ENCODE assay signal across 21 cellular contexts in the genomic region with DNA sequence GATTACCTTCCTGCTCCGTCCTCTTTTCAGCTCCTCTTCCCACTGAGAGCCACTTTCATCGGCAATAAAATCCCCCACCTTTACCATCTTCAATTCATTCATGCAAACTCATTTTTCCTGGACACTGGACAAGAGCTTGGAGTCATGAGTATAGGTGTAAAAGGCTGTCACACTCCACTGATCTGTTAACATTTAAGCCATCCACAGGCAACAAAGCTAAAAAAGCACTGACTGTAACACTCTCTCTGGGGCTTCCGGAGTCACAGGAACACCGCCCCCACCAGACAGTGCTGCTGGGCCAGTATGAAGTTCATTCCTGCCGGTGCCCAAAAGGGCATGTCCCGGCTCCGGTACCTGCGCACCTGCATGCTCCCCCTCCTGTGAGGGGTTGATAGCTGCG. TPM values are rescaled to one million over a fixed set of nuclear protein-coding genes. Genes with fewer than 3 reads are reported as not detected.
A peak's percentile ranks its signal among the peaks of the same experiment; 100 is the strongest.
DNase-seq lines count a peak whose midpoint lies in the region; ATAC-seq, FAIRE-seq and TF ChIP-seq lines count a peak whose summit lies in the region.
"Had no signal": no experiment of that assay in that cellular context is flagged by ENCODE, and none has a peak within 500 bp of the region (broad histone marks: within the 10 kb centered on the region; RNA-seq: fewer than 3 reads in every experiment).

No MANE protein-coding gene starts in this region.

- H3K4me1 ChIP-seq in kidney (ENCODE audit: control insufficient read depth in 1 of 2, insufficient read depth in 1 of 2, low read depth in 1 of 2, low read length in 2 of 2) (no peaks in the 10 kb centered on the region), mesenchymal stem cell (ENCODE audit: control insufficient read depth, insufficient read depth, low read depth, low read length) (no peaks in the 10 kb centered on the region), small intestine (ENCODE audit: control insufficient read depth in 2 of 2, insufficient read depth in 1 of 2, low read depth in 1 of 2, low read length in 1 of 2) (no peaks in the 10 kb centered on the region)
- H3K4me1 ChIP-seq: BLaER1, Caco-2 had no signal

- H3K27ac ChIP-seq in kidney (ENCODE audit: low read depth in 2 of 2, low read length in 2 of 2) (no peak overlapping the region), mesenchymal stem cell (ENCODE audit: low read length, poor library complexity, severe bottlenecking) (peak overlapping the region; percentile 84), small intestine (ENCODE audit: low read depth in 1 of 2, low read length in 1 of 2) (no peak overlapping the region)
- H3K27ac ChIP-seq: 22Rv1, BLaER1 had no signal

- H3K27me3 ChIP-seq in mesenchymal stem cell (ENCODE audit: control insufficient read depth in 1 of 2, insufficient read depth in 1 of 2, low read length in 2 of 2): no peaks in the 10 kb centered on the region
- H3K27me3 ChIP-seq in small intestine (ENCODE audit: control insufficient read depth in 2 of 2, insufficient read depth in 2 of 2, low read length in 2 of 2): no peaks in the 10 kb centered on the region

- no peak overlapping the region for H2BK5ac ChIP-seq in mesenchymal stem cell (ENCODE audit: low read depth, low read length, poor library complexity, severe bottlenecking)

- peak; percentile 17 for FAIRE-seq in kidney (lab: Jason Lieb, UNC)
- no peak for FAIRE-seq in small intestine (lab: Jason Lieb, UNC)
- FAIRE-seq: GM12878, GM18507 had no signal

- H3K9me3 ChIP-seq in kidney (ENCODE audit: control insufficient read depth in 1 of 2, low read length in 2 of 2) (no peaks in the 10 kb centered on the region), mesenchymal stem cell (ENCODE audit: control insufficient read depth, low read length) (no peaks in the 10 kb centered on the region), small intestine (ENCODE audit: control insufficient read depth, low read depth) (no peaks in the 10 kb centered on the region)
- H3K9me3 ChIP-seq: BLaER1, Caco-2 had no signal

- intact Hi-C loops in kidney (cut with DNase I): no loop called here

- H3K36me3 ChIP-seq in kidney (ENCODE audit: control insufficient read depth in 1 of 2, insufficient read depth in 2 of 2, low read length in 2 of 2): no peaks in the 10 kb centered on the region
- H3K36me3 ChIP-seq in mesenchymal stem cell (ENCODE audit: control insufficient read depth in 1 of 2, insufficient read depth in 2 of 2, low read depth in 1 of 2, low read length in 2 of 2): no peaks in the 10 kb centered on the region
- H3K36me3 ChIP-seq in small intestine (ENCODE audit: control insufficient read depth in 2 of 2, insufficient read depth in 2 of 2, low read length in 2 of 2): no peaks in the 10 kb centered on the region
- H3K36me3 ChIP-seq: BLaER1 had no signal

- POLR2A ChIA-PET in activated CD4-positive, alpha-beta T cell treated with anti-CD3 and anti-CD28 coated beads, Interleukin-2, amount 10 ng/mL, durations not matched to agents 7 days and 5 days (lab: Charles Lee): no interaction called here

- H3K36me3 Mint-ChIP-seq in activated CD4-positive, alpha-beta T cell treated with anti-CD3 and anti-CD28 coated beads, Interleukin-2, amount 10 ng/mL, durations not matched to agents 7 days and 5 days (ENCODE audit: low read depth): no peaks in the 10 kb centered on the region
- H3K36me3 Mint-ChIP-seq: CD8-positive, alpha-beta memory T cell had no signal

- H3K23ac ChIP-seq in mesenchymal stem cell (ENCODE audit: low read length in 2 of 2): no peak overlapping the region

- no peak for TF ChIP-seq CTCF in kidney (IDR thresholded peaks at IDR 0.05; ENCODE audit: borderline replicate concordance, extremely low read depth, insufficient read depth)

- no peak overlapping the region for H2AK5ac ChIP-seq in mesenchymal stem cell (ENCODE audit: low read length, severe bottlenecking)

- H3K4me3 ChIP-seq in kidney (ENCODE audit: low read length in 2 of 2) (peak overlapping the region in 1 of 2 donors; percentile 11), mesenchymal stem cell (ENCODE audit: insufficient read depth in 1 of 2, low read depth in 1 of 2, low read length in 2 of 2) (no peak overlapping the region), small intestine (ENCODE audit: low read depth in 1 of 2, low read length in 2 of 2) (no peak overlapping the region)
- H3K4me3 ChIP-seq: BLaER1, GM12878 had no signal

- H3K4me2 ChIP-seq in mesenchymal stem cell (ENCODE audit: low read length, poor library complexity, severe bottlenecking): no peak overlapping the region
- H3K4me2 ChIP-seq: BLaER1 had no signal

- no peak overlapping the region for H3K14ac ChIP-seq in mesenchymal stem cell (ENCODE audit: low read length in 2 of 2)

- no peak overlapping the region for H3K4ac ChIP-seq in mesenchymal stem cell (ENCODE audit: low read depth in 1 of 2, low read length in 2 of 2)

- H2BK12ac ChIP-seq in mesenchymal stem cell (ENCODE audit: low read length in 2 of 2): no peak overlapping the region

- H3K79me1 ChIP-seq in mesenchymal stem cell (replicated peaks; ENCODE audit: low read length, poor library complexity, severe bottlenecking): no peaks in the 10 kb centered on the region

- no peak overlapping the region for H4K91ac ChIP-seq in mesenchymal stem cell (ENCODE audit: low read length)

- ATAC-seq in esophagus mucosa: no peak
- ATAC-seq: GM12878 had no signal

- no peak overlapping the region for H3K18ac ChIP-seq in mesenchymal stem cell (ENCODE audit: low read depth in 1 of 2, low read length in 2 of 2)

- CTCF ChIA-PET in activated CD4-positive, alpha-beta T cell treated with anti-CD3 and anti-CD28 coated beads, Interleukin-2, amount 10 ng/mL, durations not matched to agents 7 days and 5 days (lab: Charles Lee): no interaction called here

- H3K4me3 Mint-ChIP-seq in activated CD4-positive, alpha-beta T cell treated with anti-CD3 and anti-CD28 coated beads, Interleukin-2, amount 10 ng/mL, durations not matched to agents 7 days and 5 days: no peak overlapping the region
- H3K4me3 Mint-ChIP-seq: CD8-positive, alpha-beta memory T cell; H9 had no signal

- no peaks in the 10 kb centered on the region for H3K27me3 Mint-ChIP-seq in activated CD4-positive, alpha-beta T cell treated with anti-CD3 and anti-CD28 coated beads, Interleukin-2, amount 10 ng/mL, durations not matched to agents 7 days and 5 days
- H3K27me3 Mint-ChIP-seq: CD8-positive, alpha-beta memory T cell had no signal

- H3K4me1 Mint-ChIP-seq in activated CD4-positive, alpha-beta T cell treated with anti-CD3 and anti-CD28 coated beads, Interleukin-2, amount 10 ng/mL, durations not matched to agents 7 days and 5 days: no peaks in the 10 kb centered on the region
- H3K4me1 Mint-ChIP-seq: CD8-positive, alpha-beta memory T cell had no signal

- H3K9ac ChIP-seq in kidney (ENCODE audit: low read length in 2 of 2): no peak overlapping the region
- no peak overlapping the region for H3K9ac ChIP-seq in mesenchymal stem cell (ENCODE audit: low read length)
- H3K9ac ChIP-seq: BLaER1 had no signal

- H2BK120ac ChIP-seq in mesenchymal stem cell (ENCODE audit: low read depth, low read length): no peak overlapping the region

- WGBS in mesenchymal stem cell: 85% methylated on average over 3 of the region's 9 CpGs
- WGBS in small intestine, 3 donors: 83 to 94% (median 91%) methylated on average over 9 of the region's 9 CpGs

- H4K8ac ChIP-seq in mesenchymal stem cell (ENCODE audit: low read length): no peak overlapping the region

- no peak overlapping the region for H3K27ac Mint-ChIP-seq in activated CD4-positive, alpha-beta T cell treated with anti-CD3 and anti-CD28 coated beads, Interleukin-2, amount 10 ng/mL, durations not matched to agents 7 days and 5 days
- H3K27ac Mint-ChIP-seq: CD8-positive, alpha-beta memory T cell; H9 had no signal

- no peaks in the 10 kb centered on the region for H3K9me3 Mint-ChIP-seq in activated CD4-positive, alpha-beta T cell treated with anti-CD3 and anti-CD28 coated beads, Interleukin-2, amount 10 ng/mL, durations not matched to agents 7 days and 5 days

- H2AFZ ChIP-seq in mesenchymal stem cell (ENCODE audit: low read depth, low read length): no peak overlapping the region

- DNase-seq in DMS53 (lab: John Stamatoyannopoulos, UW): peak; percentile 6
- no peak for DNase-seq in DMS53 treated with DMSO at 0.1 percent for 48 hours (lab: John Stamatoyannopoulos, UW; ENCODE audit: unreplicated experiment)
- peak; percentile 79 for DNase-seq in kidney
- DNase-seq in mesenchymal stem cell: no peak
- no peak for DNase-seq in activated CD4-positive, alpha-beta T cell treated with anti-CD3 and anti-CD28 coated beads, Interleukin-2, amount 10 ng/mL, durations not matched to agents 7 days and 5 days
- no peak for DNase-seq in small intestine
- DNase-seq: AML-193; Caco-2; CD8-positive, alpha-beta memory T cell; DMS79; GOT3; H9; IMR-90 had no signal

- H2BK15ac ChIP-seq in mesenchymal stem cell (ENCODE audit: low read depth, poor library complexity, severe bottlenecking): no peak overlapping the region

RNA-seq across cellular contexts. Expression of a gene that starts 38.5 kb away (rescaled TPM):
- total RNA-seq in kidney: not detected
- polyA plus RNA-seq in kidney (ENCODE audit: insufficient read depth, low read depth, low replicate concordance): not detected
- polyA plus RNA-seq in mesenchymal stem cell (2013, experiment 1 of 2): not detected
- not detected for polyA plus RNA-seq in mesenchymal stem cell (2013, experiment 2 of 2)
- not detected for total RNA-seq in activated CD4-positive, alpha-beta T cell treated with anti-CD3 and anti-CD28 coated beads, Interleukin-2, amount 10 ng/mL, durations not matched to agents 7 days and 5 days
- not detected for total RNA-seq in esophagus mucosa
- polyA plus RNA-seq in small intestine: not detected
- total RNA-seq: A673; Caco-2; CD8-positive, alpha-beta memory T cell; G401; GM12878; H9; HT-29; IMR-90 had no signal
- polyA plus RNA-seq: CD8-positive, alpha-beta memory T cell; GM12878; IMR-90 had no signal

Comparison
In these comparisons a context has a peak if more than half of its experiments do, and no peak if none do; other contexts are left out.
1. DNase-seq: peak in DMS53 (single experiment) and kidney (single experiment); none in DMS53 treated with DMSO at 0.1 percent for 48 hours (single experiment), mesenchymal stem cell (single experiment), activated CD4-positive, alpha-beta T cell treated with anti-CD3 and anti-CD28 coated beads, Interleukin-2, amount 10 ng/mL, durations not matched to agents 7 days and 5 days (single experiment) and small intestine (single experiment).